In genomic region chr3:31981206-31982181, GRCh38 we compare ENCODE assay signal across 8 cellular contexts. TPM values are rescaled to one million over a fixed set of nuclear protein-coding genes. Genes with fewer than 3 reads are reported as not detected.
DNase-seq lines count a peak whose midpoint lies in the region; ATAC-seq and TF ChIP-seq lines count a peak whose summit lies in the region.

Gene OSBPL10, minus strand, starts transcription at chr3:31981262. Its CDS starts 83 bp downstream, at chr3:31981179.
Gene ZNF860, plus strand, starts transcription at chr3:31981750. Its CDS starts 7,330 bp downstream, at chr3:31989080.

- peaks cover 29% of the 10 kb centered on the region for H3K27me3 ChIP-seq in CD4-positive, alpha-beta T cell (ENCODE audit: control insufficient read depth, insufficient read depth, low read length)
- peaks cover 0 to 4% of the 10 kb centered on the region in 2 experiments for H3K27me3 ChIP-seq in mesenchymal stem cell (ENCODE audit: control insufficient read depth in 1 of 2, insufficient read depth in 1 of 2, low read length in 2 of 2)

- H3K79me1 ChIP-seq in mesenchymal stem cell (replicated peaks; ENCODE audit: low read length, poor library complexity, severe bottlenecking) = peaks cover 11% of the 10 kb centered on the region

- peak in 9 of 10 experiments; percentile 1 to 37 (median 12) for DNase-seq in CD4-positive, alpha-beta T cell
- DNase-seq in NCI-H2029 treated with DMSO at 0.1 percent for 48 hours (lab: John Stamatoyannopoulos, UW) (peak; percentile 49), epithelial cell of esophagus (ENCODE audit: low read depth) (peak; percentile 95), mesenchymal stem cell (peak; percentile 92)
- DNase-seq in activated CD4-positive, alpha-beta memory T cell treated with anti-CD3 and anti-CD28 coated beads, Interleukin-2, amount 10 ng/mL, durations not matched to agents 7 days and 5 days = peak; percentile 32
- peak; percentile 8 to 12 for DNase-seq in stimulated activated naive CD8-positive, alpha-beta T cell treated with anti-CD3 and anti-CD28 coated beads, Interleukin-15, amount 100 ng/mL, for 72 hours

- H3K9me3 Mint-ChIP-seq in CD4-positive, alpha-beta T cell = no peaks in the 10 kb centered on the region
- no peaks in the 10 kb centered on the region for H3K9me3 Mint-ChIP-seq in activated CD4-positive, alpha-beta memory T cell treated with anti-CD3 and anti-CD28 coated beads, Interleukin-2, amount 10 ng/mL, durations not matched to agents 7 days and 5 days
- H3K9me3 Mint-ChIP-seq in stimulated activated naive CD8-positive, alpha-beta T cell treated with anti-CD3 and anti-CD28 coated beads, Interleukin-15, amount 100 ng/mL, for 72 hours = peaks cover 0 to 3% of the 10 kb centered on the region in 2 donors

- peak within 1 kb of the TSS; percentile 88 for H4K91ac ChIP-seq in mesenchymal stem cell (ENCODE audit: low read length)

- ATAC-seq in CD4-positive, alpha-beta T cell (ENCODE audit: poor library complexity) = peak; percentile 66
- ATAC-seq in GM21576 (IDR thresholded peaks at IDR 0.05; ENCODE audit: unreplicated experiment) (peak; percentile 20), GM18870 (IDR thresholded peaks at IDR 0.05; ENCODE audit: unreplicated experiment) (no peak)
- peak; percentile 37 for ATAC-seq in stimulated activated naive CD8-positive, alpha-beta T cell treated with anti-CD3 and anti-CD28 coated beads, Interleukin-15, amount 100 ng/mL, for 72 hours

- H3K4me2 ChIP-seq in mesenchymal stem cell (ENCODE audit: low read length, poor library complexity, severe bottlenecking) = peak within 1 kb of the TSS; percentile 86

- H2BK15ac ChIP-seq in mesenchymal stem cell (ENCODE audit: low read depth, poor library complexity, severe bottlenecking) = peak within 1 kb of the TSS; percentile 88

- CTCF ChIA-PET in CD4-positive, alpha-beta T cell (lab: Charles Lee) = no interaction called here
- CTCF ChIA-PET in activated CD4-positive, alpha-beta memory T cell treated with anti-CD3 and anti-CD28 coated beads, Interleukin-2, amount 10 ng/mL, durations not matched to agents 7 days and 5 days (lab: Charles Lee) = interaction anchor here (1.9 kb wide), 1 partner anchor 36 kb away, joined by 9 read pairs; no protein-coding TSS in a partner anchor

- H3K27ac ChIP-seq in CD4-positive, alpha-beta T cell (ENCODE audit: low read depth, low read length) = no peak within 1 kb of the TSS
- H3K27ac ChIP-seq in mesenchymal stem cell (ENCODE audit: low read length, poor library complexity, severe bottlenecking) = peak within 1 kb of the TSS; percentile 80

- H3K9ac ChIP-seq in mesenchymal stem cell (ENCODE audit: low read length) = peak within 1 kb of the TSS; percentile 81

- intact Hi-C loops in CD4-positive, alpha-beta T cell (cut with DNase I, micrococcal nuclease) = no loop called here

- peaks cover 65% of the 10 kb centered on the region for H3K27me3 Mint-ChIP-seq in CD4-positive, alpha-beta T cell
- H3K27me3 Mint-ChIP-seq in activated CD4-positive, alpha-beta memory T cell treated with anti-CD3 and anti-CD28 coated beads, Interleukin-2, amount 10 ng/mL, durations not matched to agents 7 days and 5 days = peaks cover 35% of the 10 kb centered on the region
- H3K27me3 Mint-ChIP-seq in stimulated activated naive CD8-positive, alpha-beta T cell treated with anti-CD3 and anti-CD28 coated beads, Interleukin-15, amount 100 ng/mL, for 72 hours = peaks cover 67% of the 10 kb centered on the region

- H3K4me1 ChIP-seq in mesenchymal stem cell (ENCODE audit: control insufficient read depth, insufficient read depth, low read depth, low read length) = peaks cover 8% of the 10 kb centered on the region

- H2BK120ac ChIP-seq in mesenchymal stem cell (ENCODE audit: low read depth, low read length) = peak within 1 kb of the TSS; percentile 94

- H3K36me3 Mint-ChIP-seq in CD4-positive, alpha-beta T cell (ENCODE audit: low read depth) = peaks cover 3% of the 10 kb centered on the region
- no peaks in the 10 kb centered on the region for H3K36me3 Mint-ChIP-seq in activated CD4-positive, alpha-beta memory T cell treated with anti-CD3 and anti-CD28 coated beads, Interleukin-2, amount 10 ng/mL, durations not matched to agents 7 days and 5 days (ENCODE audit: low read depth)

- H4K8ac ChIP-seq in mesenchymal stem cell (ENCODE audit: low read length) = peak within 1 kb of the TSS; percentile 89

- peaks cover 11% of the 10 kb centered on the region for H3K4me1 Mint-ChIP-seq in CD4-positive, alpha-beta T cell (ENCODE audit: low read depth)
- peaks cover 19% of the 10 kb centered on the region for H3K4me1 Mint-ChIP-seq in activated CD4-positive, alpha-beta memory T cell treated with anti-CD3 and anti-CD28 coated beads, Interleukin-2, amount 10 ng/mL, durations not matched to agents 7 days and 5 days
- peaks cover 31% of the 10 kb centered on the region for H3K4me1 Mint-ChIP-seq in stimulated activated naive CD8-positive, alpha-beta T cell treated with anti-CD3 and anti-CD28 coated beads, Interleukin-15, amount 100 ng/mL, for 72 hours

- no peaks in the 10 kb centered on the region for H3K9me3 ChIP-seq in CD4-positive, alpha-beta T cell (ENCODE audit: control insufficient read depth, low read length)
- H3K9me3 ChIP-seq in mesenchymal stem cell (ENCODE audit: control insufficient read depth, low read length) = no peaks in the 10 kb centered on the region

- H3K4me3 ChIP-seq in epithelial cell of esophagus (ENCODE audit: low read length) (peak within 1 kb of the TSS; percentile 77), mesenchymal stem cell (ENCODE audit: insufficient read depth in 1 of 2, low read depth in 1 of 2, low read length in 2 of 2) (peak within 1 kb of the TSS; percentile 81 to 90)

- H3K18ac ChIP-seq in mesenchymal stem cell (ENCODE audit: low read depth in 1 of 2, low read length in 2 of 2) = peak within 1 kb of the TSS; percentile 97 to 99

- 3% methylated on average over 50 of the region's 65 CpGs for WGBS in mesenchymal stem cell

- H3K36me3 ChIP-seq in mesenchymal stem cell (ENCODE audit: control insufficient read depth in 1 of 2, insufficient read depth in 2 of 2, low read depth in 1 of 2, low read length in 2 of 2) = no peaks in the 10 kb centered on the region

- peak within 1 kb of the TSS in 1 of 2 experiments; percentile 88 for H3K14ac ChIP-seq in mesenchymal stem cell (ENCODE audit: low read length in 2 of 2)

- POLR2A ChIA-PET in CD4-positive, alpha-beta T cell (lab: Charles Lee) = no interaction called here
- POLR2A ChIA-PET in activated CD4-positive, alpha-beta memory T cell treated with anti-CD3 and anti-CD28 coated beads, Interleukin-2, amount 10 ng/mL, durations not matched to agents 7 days and 5 days (lab: Charles Lee) = interaction anchor here (1.3 kb wide), 1 partner anchor 133 kb away, joined by 3 read pairs; no protein-coding TSS in a partner anchor

- H2AK5ac ChIP-seq in mesenchymal stem cell (ENCODE audit: low read length, severe bottlenecking) = no peak within 1 kb of the TSS

- peak within 1 kb of the TSS in 1 of 2 experiments; percentile 90 for H3K23ac ChIP-seq in mesenchymal stem cell (ENCODE audit: low read length in 2 of 2)

- peak within 1 kb of the TSS; percentile 90 for H3K4me3 Mint-ChIP-seq in CD4-positive, alpha-beta T cell
- peak within 1 kb of the TSS; percentile 78 for H3K4me3 Mint-ChIP-seq in activated CD4-positive, alpha-beta memory T cell treated with anti-CD3 and anti-CD28 coated beads, Interleukin-2, amount 10 ng/mL, durations not matched to agents 7 days and 5 days
- H3K4me3 Mint-ChIP-seq in stimulated activated naive CD8-positive, alpha-beta T cell treated with anti-CD3 and anti-CD28 coated beads, Interleukin-15, amount 100 ng/mL, for 72 hours = peak within 1 kb of the TSS; percentile 82 to 89

- peak within 1 kb of the TSS; percentile 79 to 95 for H3K4ac ChIP-seq in mesenchymal stem cell (ENCODE audit: low read depth in 1 of 2, low read length in 2 of 2)

- peak within 1 kb of the TSS; percentile 79 for H2AFZ ChIP-seq in mesenchymal stem cell (ENCODE audit: low read depth, low read length)

- peak within 1 kb of the TSS; percentile 74 for H2BK5ac ChIP-seq in mesenchymal stem cell (ENCODE audit: low read depth, low read length, poor library complexity, severe bottlenecking)

- peak within 1 kb of the TSS; percentile 59 to 97 for H2BK12ac ChIP-seq in mesenchymal stem cell (ENCODE audit: low read length in 2 of 2)

- no peak within 1 kb of the TSS for H3K27ac Mint-ChIP-seq in CD4-positive, alpha-beta T cell
- no peak within 1 kb of the TSS for H3K27ac Mint-ChIP-seq in activated CD4-positive, alpha-beta memory T cell treated with anti-CD3 and anti-CD28 coated beads, Interleukin-2, amount 10 ng/mL, durations not matched to agents 7 days and 5 days
- H3K27ac Mint-ChIP-seq in stimulated activated naive CD8-positive, alpha-beta T cell treated with anti-CD3 and anti-CD28 coated beads, Interleukin-15, amount 100 ng/mL, for 72 hours = no peak within 1 kb of the TSS

- no peak for TF ChIP-seq CTCF in CD4-positive, alpha-beta T cell (IDR thresholded peaks at IDR 0.05)
- no peak for TF ChIP-seq CTCF in epithelial cell of esophagus (IDR thresholded peaks at IDR 0.05; ENCODE audit: insufficient read depth, low read depth, low read length, missing control alignments)

RNA-seq across cellular contexts. Expression of gene OSBPL10, which starts in this region (rescaled TPM):
- total RNA-seq in CD4-positive, alpha-beta T cell = not detected
- 1 to 10 TPM; 1.6 to 1.7 TPM for total RNA-seq in activated CD4-positive, alpha-beta memory T cell treated with anti-CD3 and anti-CD28 coated beads, Interleukin-2, amount 10 ng/mL, durations not matched to agents 7 days and 5 days
- polyA plus RNA-seq in mesenchymal stem cell (2013, experiment 1 of 2) = 12.0 TPM
- polyA plus RNA-seq in mesenchymal stem cell (2013, experiment 2 of 2) = 12.2 TPM

RNA-seq across cellular contexts. Expression of gene ZNF860, which starts in this region (rescaled TPM):
- total RNA-seq in CD4-positive, alpha-beta T cell = not detected
- under 1 TPM; 0.08 to 0.13 TPM for total RNA-seq in activated CD4-positive, alpha-beta memory T cell treated with anti-CD3 and anti-CD28 coated beads, Interleukin-2, amount 10 ng/mL, durations not matched to agents 7 days and 5 days
- 0.36 TPM for polyA plus RNA-seq in mesenchymal stem cell (2013, experiment 1 of 2)
- 0.27 TPM for polyA plus RNA-seq in mesenchymal stem cell (2013, experiment 2 of 2)

Comparison
In these comparisons a context has a peak if more than half of its experiments do, and no peak if none do; other contexts are left out.
1. Peak in DNase-seq and ATAC-seq in CD4-positive, alpha-beta T cell; RNA of the genes that start here not detected or under 1 TPM.
2. DNase-seq: peak in every context shown above with its lines; median percentile 95 in epithelial cell of esophagus; 92 in mesenchymal stem cell; 49 in NCI-H2029 treated with DMSO at 0.1 percent for 48 hours; 32 in activated CD4-positive, alpha-beta memory T cell treated with anti-CD3 and anti-CD28 coated beads, Interleukin-2, amount 10 ng/mL, durations not matched to agents 7 days and 5 days; 12 in CD4-positive, alpha-beta T cell; 10 in stimulated activated naive CD8-positive, alpha-beta T cell treated with anti-CD3 and anti-CD28 coated beads, Interleukin-15, amount 100 ng/mL, for 72 hours.